26 cellular contexts compared by ENCODE assay signal in genomic region chr18:65623686-65624085, GRCh38.
"Had no signal": no experiment of that assay in that cellular context is flagged by ENCODE, and none has a peak within 500 bp of the region (broad histone marks: within the 10 kb centered on the region; RNA-seq: fewer than 3 reads in every experiment).

No MANE protein-coding gene starts in this region.

- H3K4me3 Mint-ChIP-seq: immature natural killer cell; naive thymus-derived CD8-positive, alpha-beta T cell; nephron; stimulated activated effector memory CD8-positive, alpha-beta T cell treated with anti-CD3 and anti-CD28 coated beads, Interleukin-12 subunit alpha, Interleukin-12 subunit beta, amount 100 ng/mL, for 72 hours; stimulated activated naive CD8-positive, alpha-beta T cell treated with anti-CD3 and anti-CD28 coated beads, Interleukin-15, amount 100 ng/mL, for 72 hours; type B pancreatic cell had no signal

- H3K27ac ChIP-seq: heart left ventricle, lower lobe of right lung, pancreas, prostate gland, sigmoid colon, spleen, tibial nerve, uterus had no signal

- ATAC-seq: heart left ventricle; left lobe of liver; left ventricle myocardium superior; lower lobe of right lung; naive thymus-derived CD8-positive, alpha-beta T cell; pancreas; right cardiac atrium; stimulated activated effector memory CD8-positive, alpha-beta T cell treated with anti-CD3 and anti-CD28 coated beads, Interleukin-12 subunit alpha, Interleukin-12 subunit beta, amount 100 ng/mL, for 72 hours; stimulated activated naive CD8-positive, alpha-beta T cell treated with anti-CD3 and anti-CD28 coated beads, Interleukin-15, amount 100 ng/mL, for 72 hours had no signal

- H3K27me3 Mint-ChIP-seq: naive thymus-derived CD8-positive, alpha-beta T cell; stimulated activated naive CD8-positive, alpha-beta T cell treated with anti-CD3 and anti-CD28 coated beads, Interleukin-15, amount 100 ng/mL, for 72 hours; type B pancreatic cell had no signal

- H3K9me3 Mint-ChIP-seq: nephron, type B pancreatic cell had no signal

- H3K27ac Mint-ChIP-seq: immature natural killer cell; naive thymus-derived CD8-positive, alpha-beta T cell; nephron; stimulated activated effector memory CD8-positive, alpha-beta T cell treated with anti-CD3 and anti-CD28 coated beads, Interleukin-12 subunit alpha, Interleukin-12 subunit beta, amount 100 ng/mL, for 72 hours; stimulated activated naive CD8-positive, alpha-beta T cell treated with anti-CD3 and anti-CD28 coated beads, Interleukin-15, amount 100 ng/mL, for 72 hours; type B pancreatic cell had no signal

- H3K36me3 ChIP-seq: heart left ventricle, lower lobe of right lung, pancreas, prostate gland, sigmoid colon, spleen, tibial nerve, uterus had no signal

- H3K4me1 Mint-ChIP-seq: immature natural killer cell; naive thymus-derived CD8-positive, alpha-beta T cell; nephron; stimulated activated effector memory CD8-positive, alpha-beta T cell treated with anti-CD3 and anti-CD28 coated beads, Interleukin-12 subunit alpha, Interleukin-12 subunit beta, amount 100 ng/mL, for 72 hours; stimulated activated naive CD8-positive, alpha-beta T cell treated with anti-CD3 and anti-CD28 coated beads, Interleukin-15, amount 100 ng/mL, for 72 hours had no signal

- H3K27me3 ChIP-seq: heart left ventricle, pancreas, sigmoid colon, spleen, tibial nerve, uterus had no signal

- H3K36me3 Mint-ChIP-seq: immature natural killer cell; naive thymus-derived CD8-positive, alpha-beta T cell; stimulated activated effector memory CD8-positive, alpha-beta T cell treated with anti-CD3 and anti-CD28 coated beads, Interleukin-12 subunit alpha, Interleukin-12 subunit beta, amount 100 ng/mL, for 72 hours; type B pancreatic cell had no signal

- H3K4me1 ChIP-seq: heart left ventricle, lower lobe of right lung, pancreas, prostate gland, sigmoid colon, spleen, tibial nerve, uterus had no signal

- H3K9me3 ChIP-seq: heart left ventricle, lower lobe of right lung, pancreas, prostate gland, sigmoid colon, tibial nerve, uterus had no signal

- H3K4me3 ChIP-seq: heart left ventricle, lower lobe of right lung, pancreas, prostate gland, sigmoid colon, spleen, tibial nerve, uterus had no signal

- DNase-seq: heart left ventricle; hypothalamus; immature natural killer cell; left ventricle myocardium superior; lower lobe of right lung; mammary epithelial cell; mesenchymal stem cell; naive thymus-derived CD8-positive, alpha-beta T cell; nucleus accumbens; pancreas; retina; right cardiac atrium; sigmoid colon; small intestine; spleen; stimulated activated CD4-positive, alpha-beta T cell treated with anti-CD3 and anti-CD28 coated beads, Interleukin-4, amount 100 ng/mL, for 24 hours; stimulated activated naive CD4-positive, alpha-beta T cell treated with Interleukin-2 at 50 U/mL for 16 hours; stimulated activated naive CD8-positive, alpha-beta T cell treated with anti-CD3 and anti-CD28 coated beads, Interleukin-15, amount 100 ng/mL, for 72 hours; substantia nigra; uterus had no signal
